Comparison of ENCODE assay signal across 17 cellular contexts in genomic region chr1:63916485-63917360, GRCh38.
A peak's percentile ranks its signal among the peaks of the same experiment; 100 is the strongest.
DNase-seq lines count a peak whose midpoint lies in the region; ATAC-seq and TF ChIP-seq lines count a peak whose summit lies in the region.
"Had no signal": no experiment of that assay in that cellular context is flagged by ENCODE, and none has a peak within 500 bp of the region (broad histone marks: within the 10 kb centered on the region; RNA-seq: fewer than 3 reads in every experiment).

No MANE protein-coding gene starts in this region.

- no peak overlapping the region for H4K8ac ChIP-seq in mesenchymal stem cell (ENCODE audit: low read length)
- no peak overlapping the region for H4K8ac ChIP-seq in neuronal stem cell (ENCODE audit: low read depth, low read length)

- WGBS in mesenchymal stem cell = 98% methylated on average over 2 of the region's 2 CpGs
- no CpG with 5 or more reads among the region's 2 CpGs for WGBS in neuronal stem cell (ENCODE audit: extremely low coverage in 2 of 2, insufficient read length in 2 of 2, insufficient replicate concordance in 1 of 2), 2 donors

- H3K4me1 ChIP-seq in mesenchymal stem cell (ENCODE audit: control insufficient read depth, insufficient read depth, low read depth, low read length) (peaks cover 25% of the 10 kb centered on the region), neuronal stem cell (ENCODE audit: control insufficient read depth in 2 of 2, insufficient read depth in 1 of 2, low read depth in 1 of 2, low read length in 2 of 2) (peaks cover 1 to 8% of the 10 kb centered on the region in 2 donors)

- no peak overlapping the region for H2BK5ac ChIP-seq in mesenchymal stem cell (ENCODE audit: low read depth, low read length, poor library complexity, severe bottlenecking)
- no peak overlapping the region for H2BK5ac ChIP-seq in neuronal stem cell (ENCODE audit: low read length)

- H3K4me3 ChIP-seq in mesenchymal stem cell (ENCODE audit: insufficient read depth in 1 of 2, low read depth in 1 of 2, low read length in 2 of 2) = no peak overlapping the region
- H3K4me3 ChIP-seq in neuronal stem cell (ENCODE audit: low read length in 2 of 2) = no peak overlapping the region
- H3K4me3 ChIP-seq: cardiac muscle cell, PC-9 had no signal

- H3K18ac ChIP-seq in mesenchymal stem cell (ENCODE audit: low read depth in 1 of 2, low read length in 2 of 2) = no peak overlapping the region
- no peak overlapping the region for H3K18ac ChIP-seq in neuronal stem cell (ENCODE audit: low read length)

- H3K4me2 ChIP-seq in mesenchymal stem cell (ENCODE audit: low read length, poor library complexity, severe bottlenecking) = no peak overlapping the region
- H3K4me2 ChIP-seq in neuronal stem cell (ENCODE audit: insufficient read depth, low read length, poor library complexity, severe bottlenecking) = no peak overlapping the region
- H3K4me2 ChIP-seq: PC-9 had no signal

- H2BK12ac ChIP-seq in mesenchymal stem cell (ENCODE audit: low read length in 2 of 2) (no peak overlapping the region), neuronal stem cell (ENCODE audit: low read length) (no peak overlapping the region)

- H2BK15ac ChIP-seq in mesenchymal stem cell (ENCODE audit: low read depth, poor library complexity, severe bottlenecking) (no peak overlapping the region), neuronal stem cell (ENCODE audit: low read length) (no peak overlapping the region)

- peak overlapping the region in 1 of 2 experiments; percentile 4 for H3K14ac ChIP-seq in mesenchymal stem cell (ENCODE audit: low read length in 2 of 2)
- no peak overlapping the region for H3K14ac ChIP-seq in neuronal stem cell (ENCODE audit: low read length)

- H4K91ac ChIP-seq in mesenchymal stem cell (ENCODE audit: low read length) = no peak overlapping the region
- no peak overlapping the region for H4K91ac ChIP-seq in neuronal stem cell (ENCODE audit: low read depth, low read length, poor library complexity)

- H3K27me3 ChIP-seq in mesenchymal stem cell (ENCODE audit: control insufficient read depth in 1 of 2, insufficient read depth in 1 of 2, low read length in 2 of 2) (no peaks in the 10 kb centered on the region), neuronal stem cell (ENCODE audit: control insufficient read depth in 3 of 3, insufficient read depth in 3 of 3, low read depth in 1 of 3, low read length in 3 of 3) (no peaks in the 10 kb centered on the region)
- H3K27me3 ChIP-seq: cardiac muscle cell had no signal

- no peak overlapping the region for H3K9ac ChIP-seq in mesenchymal stem cell (ENCODE audit: low read length)
- H3K9ac ChIP-seq in neuronal stem cell (ENCODE audit: low read depth, low read length, poor library complexity) = no peak overlapping the region

- no peak overlapping the region for H2BK120ac ChIP-seq in mesenchymal stem cell (ENCODE audit: low read depth, low read length)
- H2BK120ac ChIP-seq in neuronal stem cell (ENCODE audit: low read depth, low read length) = no peak overlapping the region

- DNase-seq in COLO668 (lab: John Stamatoyannopoulos, UW; ENCODE audit: unreplicated experiment) = peak; percentile 72
- peak; percentile 91 for DNase-seq in G401 (ENCODE audit: low spot score)
- peak; percentile 55 for DNase-seq in NCI-H774 (lab: John Stamatoyannopoulos, UW)
- DNase-seq in mesenchymal stem cell = no peak
- DNase-seq in GDM1 (lab: John Stamatoyannopoulos, UW) = no peak
- DNase-seq in neuronal stem cell (ENCODE audit: low spot score) = no peak
- DNase-seq in activated CD4-positive, alpha-beta T cell treated with anti-CD3 and anti-CD28 coated beads for 48 hours = no peak
- DNase-seq: activated CD4-positive, alpha-beta memory T cell treated with anti-CD3 and anti-CD28 coated beads, Interleukin-2, amount 10 ng/mL, durations not matched to agents 7 days and 5 days; activated naive CD8-positive, alpha-beta T cell treated with anti-CD3 and anti-CD28 coated beads, Interleukin-2, amount 50 U/mL, for 24 hours; activated T-cell treated with anti-CD3 and anti-CD28 coated beads, Interleukin-2, amount 50 U/mL, for 48 hours; effector CD8-positive, alpha-beta T cell; glutamatergic neuron; mesendoderm; NCI-H510A treated with DMSO at 0.1 percent for 48 hours had no signal

- no peaks in the 10 kb centered on the region for H3K36me3 ChIP-seq in mesenchymal stem cell (ENCODE audit: control insufficient read depth in 1 of 2, insufficient read depth in 2 of 2, low read depth in 1 of 2, low read length in 2 of 2)
- no peaks in the 10 kb centered on the region for H3K36me3 ChIP-seq in neuronal stem cell (replicated peaks in 1 of 2; ENCODE audit: control insufficient read depth in 2 of 2, insufficient read depth in 2 of 2, low read length in 2 of 2)
- H3K36me3 ChIP-seq: cardiac muscle cell had no signal

- H3K79me1 ChIP-seq in mesenchymal stem cell (replicated peaks; ENCODE audit: low read length, poor library complexity, severe bottlenecking) = peaks cover 12% of the 10 kb centered on the region
- H3K79me1 ChIP-seq in neuronal stem cell (ENCODE audit: low read depth, low read length) = peaks cover 2% of the 10 kb centered on the region

- H3K27ac ChIP-seq in mesenchymal stem cell (ENCODE audit: low read length, poor library complexity, severe bottlenecking) (no peak overlapping the region), neuronal stem cell (replicated peaks; ENCODE audit: low read length) (no peak overlapping the region)
- H3K27ac ChIP-seq: cardiac muscle cell, PC-9 had no signal

- no peak overlapping the region for H3K23ac ChIP-seq in mesenchymal stem cell (ENCODE audit: low read length in 2 of 2)
- H3K23ac ChIP-seq in neuronal stem cell (ENCODE audit: low read depth, low read length, poor library complexity) = no peak overlapping the region

- H2AK5ac ChIP-seq in mesenchymal stem cell (ENCODE audit: low read length, severe bottlenecking) (peak overlapping the region; percentile 76), neuronal stem cell (ENCODE audit: low read depth, low read length) (no peak overlapping the region)

- H2AFZ ChIP-seq in mesenchymal stem cell (ENCODE audit: low read depth, low read length) (no peak overlapping the region), neuronal stem cell (ENCODE audit: low read length) (no peak overlapping the region)
- H2AFZ ChIP-seq: PC-9 had no signal

- ATAC-seq in SK-N-SH treated with all-trans-retinoic acid at 6 μM for 48 hours = no peak
- ATAC-seq: activated naive CD8-positive, alpha-beta T cell treated with anti-CD3 and anti-CD28 coated beads, Interleukin-2, amount 50 U/mL, for 24 hours had no signal

- in situ Hi-C loops in G401 (cut with HindIII; ENCODE audit: low sequenced_read_pairs) = no loop called here

- H3K4ac ChIP-seq in mesenchymal stem cell (ENCODE audit: low read depth in 1 of 2, low read length in 2 of 2) (no peak overlapping the region), neuronal stem cell (ENCODE audit: low read length) (no peak overlapping the region)

- H3K9me3 ChIP-seq in mesenchymal stem cell (ENCODE audit: control insufficient read depth, low read length) = no peaks in the 10 kb centered on the region
- H3K9me3 ChIP-seq in neuronal stem cell (replicated peaks in 1 of 2; ENCODE audit: control insufficient read depth in 2 of 2, insufficient read depth in 1 of 2, low read depth in 1 of 2, low read length in 2 of 2) = no peaks in the 10 kb centered on the region

TF ChIP-seq in SK-N-SH treated with all-trans-retinoic acid at 6 μM for 48 hours, 23 proteins besides CTCF, POLR2A, EP300 and RAD21:
- TF ChIP-seq GLIS3 (CRISPR knock-in tag; IDR thresholded peaks at IDR 0.05) = no peak

Comparison
In these comparisons a context has a peak if more than half of its experiments do, and no peak if none do; other contexts are left out.
1. DNase-seq: peak in COLO668 (single experiment), G401 (single experiment) and NCI-H774 (single experiment); none in mesenchymal stem cell (single experiment), GDM1 (single experiment), neuronal stem cell (single experiment) and activated CD4-positive, alpha-beta T cell treated with anti-CD3 and anti-CD28 coated beads for 48 hours (single experiment).